1 cellular context compared by ENCODE assay signal in genomic region chr22:37734402-37734700, GRCh38.
TF ChIP-seq lines count a peak whose summit lies in the region.

No MANE protein-coding gene starts in this region.

TF ChIP-seq in HepG2, 621 proteins besides CTCF, POLR2A, EP300 and RAD21:
- TF ChIP-seq BCL6 (CRISPR knock-in tag; IDR thresholded peaks at IDR 0.05) (0 out of 2 replicates have a peak, but pooled peaks have one; percentile 1), DPF2 (CRISPR knock-in tag; IDR thresholded peaks at IDR 0.05; ENCODE audit: borderline replicate concordance, low read depth) (0 out of 2 replicates have a peak, but pooled peaks have one; percentile 3), NFAT5 (CRISPR knock-in tag; IDR thresholded peaks at IDR 0.05) (no peak)
- TF ChIP-seq, protein P1, sequence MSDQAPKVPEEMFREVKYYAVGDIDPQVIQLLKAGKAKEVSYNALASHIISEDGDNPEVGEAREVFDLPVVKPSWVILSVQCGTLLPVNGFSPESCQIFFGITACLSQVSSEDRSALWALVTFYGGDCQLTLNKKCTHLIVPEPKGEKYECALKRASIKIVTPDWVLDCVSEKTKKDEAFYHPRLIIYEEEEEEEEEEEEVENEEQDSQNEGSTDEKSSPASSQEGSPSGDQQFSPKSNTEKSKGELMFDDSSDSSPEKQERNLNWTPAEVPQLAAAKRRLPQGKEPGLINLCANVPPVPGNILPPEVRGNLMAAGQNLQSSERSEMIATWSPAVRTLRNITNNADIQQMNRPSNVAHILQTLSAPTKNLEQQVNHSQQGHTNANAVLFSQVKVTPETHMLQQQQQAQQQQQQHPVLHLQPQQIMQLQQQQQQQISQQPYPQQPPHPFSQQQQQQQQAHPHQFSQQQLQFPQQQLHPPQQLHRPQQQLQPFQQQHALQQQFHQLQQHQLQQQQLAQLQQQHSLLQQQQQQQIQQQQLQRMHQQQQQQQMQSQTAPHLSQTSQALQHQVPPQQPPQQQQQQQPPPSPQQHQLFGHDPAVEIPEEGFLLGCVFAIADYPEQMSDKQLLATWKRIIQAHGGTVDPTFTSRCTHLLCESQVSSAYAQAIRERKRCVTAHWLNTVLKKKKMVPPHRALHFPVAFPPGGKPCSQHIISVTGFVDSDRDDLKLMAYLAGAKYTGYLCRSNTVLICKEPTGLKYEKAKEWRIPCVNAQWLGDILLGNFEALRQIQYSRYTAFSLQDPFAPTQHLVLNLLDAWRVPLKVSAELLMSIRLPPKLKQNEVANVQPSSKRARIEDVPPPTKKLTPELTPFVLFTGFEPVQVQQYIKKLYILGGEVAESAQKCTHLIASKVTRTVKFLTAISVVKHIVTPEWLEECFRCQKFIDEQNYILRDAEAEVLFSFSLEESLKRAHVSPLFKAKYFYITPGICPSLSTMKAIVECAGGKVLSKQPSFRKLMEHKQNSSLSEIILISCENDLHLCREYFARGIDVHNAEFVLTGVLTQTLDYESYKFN (CRISPR knock-in tag; conservative IDR thresholded peaks at IDR 0.05) = 0 out of 2 replicates have a peak, but pooled peaks have one; percentile 12
